Comparison of ENCODE assay signal across 8 cellular contexts in genomic region chr9:134067904-134068741, GRCh38. TPM values are rescaled to one million over a fixed set of nuclear protein-coding genes. Genes with fewer than 3 reads are reported as not detected.
DNase-seq lines count a peak whose midpoint lies in the region; ATAC-seq, FAIRE-seq and TF ChIP-seq lines count a peak whose summit lies in the region.

Gene BRD3, minus strand, starts transcription at chr9:134068026. Its CDS starts 14,549 bp downstream, at chr9:134053477.

- no peak for FAIRE-seq in RCC 7860 (lab: Jason Lieb, UNC)

- peak; percentile 81 for DNase-seq in DMS53 treated with DMSO at 0.1 percent for 48 hours (lab: John Stamatoyannopoulos, UW; ENCODE audit: unreplicated experiment)
- peak; percentile 81 for DNase-seq in Jurkat, Clone E6-1 (ENCODE audit: low read depth, low spot score)
- DNase-seq in RCC 7860 (ENCODE audit: low spot score), result peak; percentile 71
- DNase-seq in activated T-helper 1 cell treated with anti-CD3 and anti-CD28 coated beads, Interleukin-12 subunit alpha, Interleukin-12 subunit beta, Interleukin-2, Interleukin-4 antibody, amounts not matched to agents 30 ng/mL and 10 ng/mL and 1 ng/mL, durations not matched to agents 14 hours and 24 hours and 36 hours (ENCODE audit: low spot score), result peak; percentile 82
- peak; percentile 83 for DNase-seq in fibroblast of mammary gland (ENCODE audit: low read depth)
- DNase-seq in natural killer cell, result peak; percentile 80
- DNase-seq in stimulated activated naive CD4-positive, alpha-beta T cell (lab: John Stamatoyannopoulos, UW), result peak; percentile 77 to 91 (median 84)

- TF ChIP-seq CTCF in fibroblast of mammary gland (conservative IDR thresholded peaks at IDR 0.05; ENCODE audit: control insufficient read depth, insufficient read depth, low read depth, low read length) (no peak), natural killer cell (IDR thresholded peaks at IDR 0.05) (no peak)

- peaks cover 18% of the 10 kb centered on the region for H3K27me3 Mint-ChIP-seq in activated T-helper 1 cell treated with anti-CD3 and anti-CD28 coated beads, Interleukin-12 subunit alpha, Interleukin-12 subunit beta, Interleukin-2, Interleukin-4 antibody, amounts not matched to agents 30 ng/mL and 10 ng/mL and 1 ng/mL, durations not matched to agents 14 hours and 24 hours and 36 hours (ENCODE audit: insufficient read depth)
- H3K27me3 Mint-ChIP-seq in natural killer cell (ENCODE audit: low read depth in 2 of 2), result peaks cover 8 to 9% of the 10 kb centered on the region in 2 donors

- H3K9me3 Mint-ChIP-seq in activated T-helper 1 cell treated with anti-CD3 and anti-CD28 coated beads, Interleukin-12 subunit alpha, Interleukin-12 subunit beta, Interleukin-2, Interleukin-4 antibody, amounts not matched to agents 30 ng/mL and 10 ng/mL and 1 ng/mL, durations not matched to agents 14 hours and 24 hours and 36 hours, result no peaks in the 10 kb centered on the region
- no peaks in the 10 kb centered on the region for H3K9me3 Mint-ChIP-seq in natural killer cell

- intact Hi-C loops in activated T-helper 1 cell treated with anti-CD3 and anti-CD28 coated beads, Interleukin-12 subunit alpha, Interleukin-12 subunit beta, Interleukin-2, Interleukin-4 antibody, amounts not matched to agents 30 ng/mL and 10 ng/mL and 1 ng/mL, durations not matched to agents 14 hours and 24 hours and 36 hours (cut with micrococcal nuclease), result loop anchor here (1.0 to 5.0 kb wide), 10 partner anchors 31 to 1894 kb away; partner anchors contain the start of genes BRD3OS, CACFD1, GTF3C5 and RNU6ATAC
- intact Hi-C loops in natural killer cell (cut with micrococcal nuclease), result loop anchor here (1.0 to 10.0 kb wide), 3 partner anchors 43 to 923 kb away; partner anchors contain the start of genes BRD3OS and RNU6ATAC

- peak; percentile 58 for ATAC-seq in GM21576 (IDR thresholded peaks at IDR 0.05; ENCODE audit: unreplicated experiment)
- peak; percentile 76 to 92 (median 84) for ATAC-seq in natural killer cell

- H3K27ac Mint-ChIP-seq in activated T-helper 1 cell treated with anti-CD3 and anti-CD28 coated beads, Interleukin-12 subunit alpha, Interleukin-12 subunit beta, Interleukin-2, Interleukin-4 antibody, amounts not matched to agents 30 ng/mL and 10 ng/mL and 1 ng/mL, durations not matched to agents 14 hours and 24 hours and 36 hours, result peak within 1 kb of the TSS; percentile 89
- peak within 1 kb of the TSS; percentile 92 to 94 for H3K27ac Mint-ChIP-seq in natural killer cell

- H3K4me3 ChIP-seq in Jurkat, Clone E6-1 (ENCODE audit: low read length), result peak within 1 kb of the TSS; percentile 86
- peak within 1 kb of the TSS; percentile 77 for H3K4me3 ChIP-seq in fibroblast of mammary gland (ENCODE audit: control insufficient read depth, low read depth, low read length)

- no peaks in the 10 kb centered on the region for H3K36me3 Mint-ChIP-seq in activated T-helper 1 cell treated with anti-CD3 and anti-CD28 coated beads, Interleukin-12 subunit alpha, Interleukin-12 subunit beta, Interleukin-2, Interleukin-4 antibody, amounts not matched to agents 30 ng/mL and 10 ng/mL and 1 ng/mL, durations not matched to agents 14 hours and 24 hours and 36 hours (ENCODE audit: low read depth)
- H3K36me3 Mint-ChIP-seq in natural killer cell, result no peaks in the 10 kb centered on the region

- peak within 1 kb of the TSS; percentile 90 for H3K4me3 Mint-ChIP-seq in activated T-helper 1 cell treated with anti-CD3 and anti-CD28 coated beads, Interleukin-12 subunit alpha, Interleukin-12 subunit beta, Interleukin-2, Interleukin-4 antibody, amounts not matched to agents 30 ng/mL and 10 ng/mL and 1 ng/mL, durations not matched to agents 14 hours and 24 hours and 36 hours
- H3K4me3 Mint-ChIP-seq in natural killer cell, result peak within 1 kb of the TSS; percentile 94

- H3K4me1 Mint-ChIP-seq in activated T-helper 1 cell treated with anti-CD3 and anti-CD28 coated beads, Interleukin-12 subunit alpha, Interleukin-12 subunit beta, Interleukin-2, Interleukin-4 antibody, amounts not matched to agents 30 ng/mL and 10 ng/mL and 1 ng/mL, durations not matched to agents 14 hours and 24 hours and 36 hours (ENCODE audit: low read depth), result peaks cover 14% of the 10 kb centered on the region
- peaks cover 13 to 25% of the 10 kb centered on the region in 2 donors for H3K4me1 Mint-ChIP-seq in natural killer cell

RNA-seq across cellular contexts. Expression of gene BRD3, which starts in this region (rescaled TPM):
- 26.4 TPM for polyA plus RNA-seq in Jurkat, Clone E6-1 (2012; ENCODE audit: insufficient read depth, insufficient read length)
- total RNA-seq in activated T-helper 1 cell treated with anti-CD3 and anti-CD28 coated beads, Interleukin-12 subunit alpha, Interleukin-12 subunit beta, Interleukin-2, Interleukin-4 antibody, amounts not matched to agents 30 ng/mL and 10 ng/mL and 1 ng/mL, durations not matched to agents 14 hours and 24 hours and 36 hours, result 34.2 and 36.7 TPM in 2 replicates
- total RNA-seq in natural killer cell, result 10 to 100 TPM; 52.8 to 63.0 (median 52.8) TPM

Comparison
In these comparisons a context has a peak if more than half of its experiments do, and no peak if none do; other contexts are left out.
1. Peak in every context shown above with its lines: DNase-seq, ATAC-seq and H3K4me3 ChIP-seq.